Comparison of ENCODE assay signal across 17 cellular contexts in the genomic region with DNA sequence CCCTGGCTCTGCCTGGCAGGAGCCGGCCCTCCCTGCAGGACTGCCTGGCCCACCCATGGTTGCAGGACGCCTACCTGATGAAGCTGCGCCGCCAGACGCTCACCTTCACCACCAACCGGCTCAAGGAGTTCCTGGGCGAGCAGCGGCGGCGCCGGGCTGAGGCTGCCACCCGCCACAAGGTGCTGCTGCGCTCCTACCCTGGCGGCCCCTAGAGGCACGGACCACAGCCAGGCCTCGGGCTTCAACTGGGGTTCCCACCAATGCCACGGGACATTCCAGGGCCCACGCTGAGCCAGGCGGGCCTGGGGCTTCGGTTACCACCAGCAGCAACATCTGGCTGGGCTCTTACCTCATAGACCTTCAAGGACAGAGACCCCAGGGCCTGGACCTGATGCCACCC. TPM values are rescaled to one million over a fixed set of nuclear protein-coding genes. Genes with fewer than 3 reads are reported as not detected.
"Had no signal": no experiment of that assay in that cellular context is flagged by ENCODE, and none has a peak within 500 bp of the region (broad histone marks: within the 10 kb centered on the region; RNA-seq: fewer than 3 reads in every experiment).

No MANE protein-coding gene starts in this region.

- H3K27ac ChIP-seq: thoracic aorta had no signal

- H3K4me3 ChIP-seq: thoracic aorta had no signal

- H3K9me3 ChIP-seq: thoracic aorta had no signal

- DNase-seq: activated effector memory CD4-positive, alpha-beta T cell treated with anti-CD3 and anti-CD28 coated beads, Interleukin-2, amount 50 U/mL, for 16 hours; activated T-cell treated with anti-CD3 and anti-CD28 coated beads, Interleukin-2, amount 50 U/mL, for 24 hours; amygdala; cerebellar nuclear complex; dermis blood vessel endothelial cell; hypothalamus; left colon; stimulated activated CD4-positive, alpha-beta T cell treated with anti-CD3 and anti-CD28 coated beads, Interleukin-4, amount 100 ng/mL, for 1 hour; stimulated activated CD8-positive, alpha-beta memory T cell treated with anti-CD3 and anti-CD28 coated beads, Interleukin-4, amount 100 ng/mL, for 48 hours; stimulated activated naive CD8-positive, alpha-beta T cell treated with anti-CD3 and anti-CD28 coated beads, Interleukin-15, Interleukin-2, amounts not matched to agents 100 U/mL and 50 U/mL, for 24 hours had no signal

- H3K4me3 Mint-ChIP-seq: activated T-cell treated with anti-CD3 and anti-CD28 coated beads, Interleukin-2, amount 50 U/mL, for 24 hours; brain; nephron had no signal

- H3K27ac Mint-ChIP-seq: activated naive CD4-positive, alpha-beta T cell treated with anti-CD3 and anti-CD28 coated beads, Interleukin-2, amount 50 U/mL, for 72 hours; activated T-cell treated with anti-CD3 and anti-CD28 coated beads, Interleukin-2, amount 50 U/mL, for 24 hours; brain; nephron had no signal

- ATAC-seq: activated CD4-positive, CD25-positive, alpha-beta regulatory T cell treated with anti-CD3 and anti-CD28 coated beads, Interleukin-2, amount 50 U/mL, for 24 hours; activated naive CD4-positive, alpha-beta T cell treated with anti-CD3 and anti-CD28 coated beads, Interleukin-2, amount 50 U/mL, for 72 hours; left colon; stimulated activated naive CD8-positive, alpha-beta T cell treated with anti-CD3 and anti-CD28 coated beads, Interleukin-15, Interleukin-2, amounts not matched to agents 100 U/mL and 50 U/mL, for 24 hours had no signal

- H3K9me3 Mint-ChIP-seq: activated naive CD4-positive, alpha-beta T cell treated with anti-CD3 and anti-CD28 coated beads, Interleukin-2, amount 50 U/mL, for 72 hours; activated T-cell treated with anti-CD3 and anti-CD28 coated beads, Interleukin-2, amount 50 U/mL, for 24 hours; nephron had no signal

- H3K36me3 Mint-ChIP-seq: activated naive CD4-positive, alpha-beta T cell treated with anti-CD3 and anti-CD28 coated beads, Interleukin-2, amount 50 U/mL, for 72 hours; brain had no signal

RNA-seq across cellular contexts. Expression of a gene that starts 21.7 kb away (rescaled TPM):
- total RNA-seq: dermis blood vessel endothelial cell; left colon; lung microvascular endothelial cell; T-helper 1 cell treated with Interleukin-12 subunit alpha and Interleukin-12 subunit beta and Interleukin-4 antibody, amounts not matched to agents 30 ng/mL and 1 ng/mL, for 36 hours had no signal

RNA-seq across cellular contexts. Expression of a gene that starts 51.3 kb away (rescaled TPM):
- total RNA-seq: lung microvascular endothelial cell had no signal
